Comparison of ENCODE assay signal across 7 cellular contexts in the genomic region with DNA sequence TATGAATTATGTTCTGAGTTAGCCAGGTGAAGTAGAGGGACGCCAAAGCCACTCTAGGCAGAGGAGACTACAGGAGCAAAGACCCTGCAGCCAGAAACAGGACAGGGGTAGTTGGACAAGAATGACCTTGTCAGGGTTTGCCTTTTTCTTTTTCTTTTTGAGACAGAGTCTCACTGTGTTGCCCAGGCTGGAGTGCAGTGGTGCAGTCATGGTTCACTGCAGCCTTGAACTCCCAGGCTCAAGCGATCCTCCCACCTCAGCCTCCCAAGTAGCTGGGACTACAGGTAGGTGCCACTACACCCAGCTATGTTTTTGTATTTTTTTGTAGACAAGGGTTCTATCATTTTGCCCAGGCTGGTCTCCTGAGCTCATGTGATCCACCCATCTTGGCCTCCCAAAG. TPM values are rescaled to one million over a fixed set of nuclear protein-coding genes. Genes with fewer than 3 reads are reported as not detected.
DNase-seq lines count a peak whose midpoint lies in the region; ATAC-seq and TF ChIP-seq lines count a peak whose summit lies in the region.
"Not testable (repeated sequence)": the region's sequence is repeated elsewhere in the genome, so short reads cannot be mapped to it uniquely, and the experiment has no call there.

No MANE protein-coding gene starts in this region.

- CTCF ChIA-PET in CD4-positive, alpha-beta T cell (lab: Charles Lee), result not testable (repeated sequence)

- H3K36me3 Mint-ChIP-seq in CD4-positive, alpha-beta T cell (ENCODE audit: low read depth); IgD-negative memory B cell; central memory CD8-positive, alpha-beta T cell (ENCODE audit: insufficient read depth); naive B cell: not testable (repeated sequence)
- peaks cover 16% of the 10 kb centered on the region for H3K36me3 Mint-ChIP-seq in GM23338 (ENCODE audit: low read depth)

- H3K27ac ChIP-seq in 22Rv1 (0 out of 2 replicates have a peak overlapping the region, but pooled peaks have one; percentile 96), GM23338 (ENCODE audit: low read depth) (peak overlapping the region; percentile 29; the same call in 1 of the 2 replicates), tibial nerve (peak overlapping the region in 3 of 4 donors; percentile 99 to 100 (median 99))
- not testable (repeated sequence) for H3K27ac ChIP-seq in CD4-positive, alpha-beta T cell (ENCODE audit: low read depth, low read length)

- H3K27me3 ChIP-seq in CD4-positive, alpha-beta T cell (ENCODE audit: control insufficient read depth, insufficient read depth, low read length), result peaks cover 23% of the 10 kb centered on the region
- not testable (repeated sequence) for H3K27me3 ChIP-seq in GM23338 (ENCODE audit: insufficient read depth); tibial nerve

- peaks cover 37% of the 10 kb centered on the region for H3K27me3 Mint-ChIP-seq in CD4-positive, alpha-beta T cell
- H3K27me3 Mint-ChIP-seq in GM23338 (ENCODE audit: insufficient read depth, low read depth, poor library complexity); IgD-negative memory B cell; naive B cell: not testable (repeated sequence)
- peaks cover 13% of the 10 kb centered on the region for H3K27me3 Mint-ChIP-seq in central memory CD8-positive, alpha-beta T cell

- H3K4me3 ChIP-seq in GM23338, tibial nerve: not testable (repeated sequence)

- H3K27ac Mint-ChIP-seq in CD4-positive, alpha-beta T cell; GM23338; central memory CD8-positive, alpha-beta T cell (ENCODE audit: low read depth): not testable (repeated sequence)
- H3K27ac Mint-ChIP-seq in IgD-negative memory B cell, result peak overlapping the region in 2 of 3 donors; percentile 6 to 28
- peak overlapping the region in 2 of 6 donors; percentile 7 to 86 for H3K27ac Mint-ChIP-seq in naive B cell

- peaks cover 11% of the 10 kb centered on the region for H4K20me1 ChIP-seq in GM23338 (replicated peaks; ENCODE audit: insufficient read depth)

- not testable (repeated sequence) for H3K4me1 Mint-ChIP-seq in CD4-positive, alpha-beta T cell (ENCODE audit: low read depth)
- H3K4me1 Mint-ChIP-seq in GM23338 (peaks cover 23% of the 10 kb centered on the region), IgD-negative memory B cell (peaks cover 11 to 24% (median 14%) of the 10 kb centered on the region in 3 donors), naive B cell (peaks cover 23 to 33% (median 23%) of the 10 kb centered on the region in 3 donors)
- H3K4me1 Mint-ChIP-seq in central memory CD8-positive, alpha-beta T cell, result peaks cover 27% of the 10 kb centered on the region

- not testable (repeated sequence) for H3K4me2 ChIP-seq in GM23338

- not testable (repeated sequence) for TF ChIP-seq EP300 in tibial nerve (IDR thresholded peaks at IDR 0.05)

- not testable (repeated sequence) for TF ChIP-seq POLR2A in tibial nerve (IDR thresholded peaks at IDR 0.05)

- ATAC-seq in CD4-positive, alpha-beta T cell (ENCODE audit: poor library complexity); GM23338; central memory CD8-positive, alpha-beta T cell (replicated peaks; ENCODE audit: extremely low read depth, poor library complexity, severe bottlenecking); naive B cell (ENCODE audit: low read depth in 2 of 2): not testable (repeated sequence)

- not testable (repeated sequence) for H3K9me3 ChIP-seq in CD4-positive, alpha-beta T cell (ENCODE audit: control insufficient read depth, low read length); tibial nerve

- POLR2A ChIA-PET in CD4-positive, alpha-beta T cell (lab: Charles Lee), result not testable (repeated sequence)

- not testable (repeated sequence) for H3K9me2 ChIP-seq in GM23338 (ENCODE audit: insufficient read depth)

- H3K4me1 ChIP-seq in GM23338 (ENCODE audit: insufficient read depth) (peaks cover 21% of the 10 kb centered on the region), tibial nerve (peaks cover 0 to 31% (median 16%) of the 10 kb centered on the region in 4 donors)

- H3K36me3 ChIP-seq in GM23338 (ENCODE audit: insufficient read depth); tibial nerve: not testable (repeated sequence)

- H2AFZ ChIP-seq in GM23338, result not testable (repeated sequence)

- WGBS in tibial nerve, 2 donors, result 86 to 94% methylated on average over 2 of the region's 2 CpGs

- H3F3A ChIP-seq in GM23338 (replicated peaks; ENCODE audit: low read depth), result 0 out of 2 replicates have a peak, but pooled peaks cover 10% of the 10 kb centered on the region

- intact Hi-C loops in CD4-positive, alpha-beta T cell (cut with DNase I, micrococcal nuclease), result not testable (repeated sequence)

- H3K9me3 Mint-ChIP-seq in CD4-positive, alpha-beta T cell; GM23338; IgD-negative memory B cell; central memory CD8-positive, alpha-beta T cell; naive B cell: not testable (repeated sequence)

- not testable (repeated sequence) for TF ChIP-seq CTCF in 22Rv1 (IDR thresholded peaks at IDR 0.05); CD4-positive, alpha-beta T cell (IDR thresholded peaks at IDR 0.05); GM23338 (conservative IDR thresholded peaks at IDR 0.05; ENCODE audit: low read depth in 2 of 2); tibial nerve (IDR thresholded peaks at IDR 0.05)

- not testable (repeated sequence) for DNase-seq in CD4-positive, alpha-beta T cell; GM23338 (ENCODE audit: low spot score); central memory CD8-positive, alpha-beta T cell (ENCODE audit: low spot score in 2 of 2); naive B cell; tibial nerve (ENCODE audit: low spot score in 2 of 2)

- H3K79me2 ChIP-seq in GM23338 (replicated peaks; ENCODE audit: insufficient read depth), result peaks cover 26% of the 10 kb centered on the region

- H3K4me3 Mint-ChIP-seq in CD4-positive, alpha-beta T cell, result peak overlapping the region; percentile 13
- not testable (repeated sequence) for H3K4me3 Mint-ChIP-seq in GM23338
- peak overlapping the region in 1 of 4 donors; percentile 88 for H3K4me3 Mint-ChIP-seq in IgD-negative memory B cell
- peak overlapping the region; percentile 67 for H3K4me3 Mint-ChIP-seq in central memory CD8-positive, alpha-beta T cell
- peak overlapping the region in 5 of 8 donors; percentile 39 to 90 (median 59) for H3K4me3 Mint-ChIP-seq in naive B cell

RNA-seq across cellular contexts. Expression of gene CTNNA1, which starts 1.9 kb away (rescaled TPM):
- total RNA-seq in CD4-positive, alpha-beta T cell, result 1 to 10 TPM; 6.0 to 6.7 TPM
- 292 and 348 TPM in 2 replicates for total RNA-seq in GM23338 (2014; rRNA removed; shearing (Covaris generic))
- polyA plus RNA-seq in GM23338 (2016; fragmentation: Nextera tagmentation; extraction: Ambion mirVana) (111 and 116 TPM in 2 replicates), IgD-negative memory B cell (21.4 TPM), naive B cell (ENCODE audit: low read depth in 6 of 6) (10 to 100 TPM; 18.8 to 25.8 (median 23.7) TPM)
- total RNA-seq in tibial nerve, result 100 to 1,000 TPM; 292 to 447 (median 321) TPM

Comparison
In these comparisons a context has a peak if more than half of its experiments do, and no peak if none do; other contexts are left out.
1. RNA of gene CTNNA1, which starts 1.9 kb away (total RNA-seq): 292 to 348 TPM in GM23338 and 292 to 447 TPM in tibial nerve; 6.0 to 6.7 TPM in CD4-positive, alpha-beta T cell; every median in the first group is over 10 times any median in the second.